In the genomic region with DNA sequence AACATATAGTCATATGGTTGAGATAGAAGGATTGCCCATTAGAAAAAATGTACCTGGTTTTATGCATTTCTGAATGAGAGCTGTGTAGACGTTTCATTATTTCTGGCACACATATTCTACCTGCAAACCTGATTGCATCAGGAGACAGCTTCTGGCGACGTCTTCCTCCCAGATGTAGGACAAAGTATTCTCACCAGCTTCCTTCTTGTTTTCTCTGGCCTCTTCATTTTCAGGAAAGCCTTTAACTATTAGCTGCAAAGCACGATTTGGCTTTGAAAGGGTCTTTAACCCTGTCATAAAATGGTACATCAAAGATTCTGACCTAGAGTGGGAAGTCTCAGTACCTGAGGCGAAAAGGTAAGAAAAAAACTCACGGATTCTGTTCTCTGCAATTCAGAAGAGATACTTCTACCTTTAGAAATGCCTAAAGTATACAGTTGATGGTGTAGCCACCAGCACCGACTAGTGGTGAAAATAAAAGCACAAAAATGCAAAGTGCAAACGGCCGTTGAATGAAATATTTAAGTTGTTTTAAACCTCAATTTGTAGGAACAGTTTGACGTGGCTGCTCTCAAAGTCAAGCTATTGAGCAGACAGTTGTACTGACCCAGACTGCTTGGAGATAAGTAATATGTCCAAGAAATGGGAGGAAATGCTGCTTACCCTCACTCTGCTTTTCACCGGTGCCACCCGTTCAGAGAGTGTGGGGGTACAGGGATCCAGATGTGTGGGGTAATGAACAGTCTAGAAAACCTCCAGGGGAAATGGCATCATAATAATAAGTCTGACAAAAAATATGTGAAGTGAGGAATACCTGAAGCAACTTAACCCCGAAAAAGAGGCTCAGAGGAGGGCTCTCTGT, we compare ENCODE assay signal across 8 cellular contexts. TPM values are rescaled to one million over a fixed set of nuclear protein-coding genes. Genes with fewer than 3 reads are reported as not detected.
DNase-seq lines count a peak whose midpoint lies in the region; ATAC-seq and TF ChIP-seq lines count a peak whose summit lies in the region.

No MANE protein-coding gene starts in this region.

- intact Hi-C loops in lower leg skin (cut with DNase I; ENCODE audit: low total_unique reads) = no loop called here

- WGBS in lower leg skin, 2 donors = 24 to 25% methylated on average over 13 of the region's 13 CpGs

- H3K4me3 ChIP-seq in astrocyte of the spinal cord (ENCODE audit: low read depth, low read length) = no peak overlapping the region
- no peak overlapping the region for H3K4me3 ChIP-seq in lower leg skin (ENCODE audit: low read depth, poor library complexity, severe bottlenecking)

- ATAC-seq in HG02884 (IDR thresholded peaks at IDR 0.05; ENCODE audit: unreplicated experiment) = peak; percentile 68
- ATAC-seq in stimulated activated naive CD8-positive, alpha-beta T cell treated with anti-CD3 and anti-CD28 coated beads, Interleukin-15, Interleukin-2, amounts not matched to agents 100 U/mL and 50 U/mL, for 24 hours = peak; percentile 75

- TF ChIP-seq CTCF in astrocyte of the spinal cord (IDR thresholded peaks at IDR 0.05; ENCODE audit: low read depth, low read length) (peak; percentile 78), lower leg skin (IDR thresholded peaks at IDR 0.05) (no peak)

- TF ChIP-seq POLR2A in lower leg skin (IDR thresholded peaks at IDR 0.05) = no peak

- DNase-seq in NCI-H82 (lab: John Stamatoyannopoulos, UW) = peak; percentile 3
- DNase-seq in NCI-H82 treated with DMSO at 0.1 percent for 48 hours (lab: John Stamatoyannopoulos, UW; ENCODE audit: unreplicated experiment) = no peak
- peak; percentile 34 for DNase-seq in SKM-1 treated with dmso at 0.1 percent for 144 hours (lab: John Stamatoyannopoulos, UW; ENCODE audit: unreplicated experiment)
- DNase-seq in astrocyte of the spinal cord (ENCODE audit: low read depth, low spot score) = peak; percentile 34
- peak; percentile 58 for DNase-seq in left kidney (ENCODE audit: low read depth, low spot score)
- peak; percentile 39 for DNase-seq in stimulated activated naive CD8-positive, alpha-beta T cell treated with anti-CD3 and anti-CD28 coated beads, Interleukin-15, Interleukin-2, amounts not matched to agents 100 U/mL and 50 U/mL, for 24 hours
- no peak for DNase-seq in lower leg skin (ENCODE audit: low spot score in 2 of 2)

- in situ Hi-C loops in astrocyte of the spinal cord (cut with HindIII; ENCODE audit: low sequenced_read_pairs) = no loop called here

RNA-seq across cellular contexts. Expression of a gene that starts 20.2 kb away (rescaled TPM):
- total RNA-seq in lower leg skin = under 1 TPM in 3 of 4 donors, not detected in 1; 0.21 to 0.39 (median 0.23) TPM

RNA-seq across cellular contexts. Expression of a gene that starts 29.8 kb away (rescaled TPM):
- total RNA-seq in lower leg skin = 1 to 10 TPM in 1 of 4 donors, under 1 TPM in 2, not detected in 1; 0.15 to 2.7 (median 0.74) TPM

Comparison
In these comparisons a context has a peak if more than half of its experiments do, and no peak if none do; other contexts are left out.
1. DNase-seq: peak in NCI-H82 (single experiment), SKM-1 treated with dmso at 0.1 percent for 144 hours (single experiment), astrocyte of the spinal cord (single experiment), left kidney (single experiment) and stimulated activated naive CD8-positive, alpha-beta T cell treated with anti-CD3 and anti-CD28 coated beads, Interleukin-15, Interleukin-2, amounts not matched to agents 100 U/mL and 50 U/mL, for 24 hours (single experiment); none in NCI-H82 treated with DMSO at 0.1 percent for 48 hours (single experiment) and lower leg skin (0 of 2).